8 cellular contexts compared by ENCODE assay signal in genomic region chr17:7562208-7562605, GRCh38. TPM values are rescaled to one million over a fixed set of nuclear protein-coding genes. Genes with fewer than 3 reads are reported as not detected.
DNase-seq lines count a peak whose midpoint lies in the region; TF ChIP-seq lines count a peak whose summit lies in the region.

No MANE protein-coding gene starts in this region.

- H3K27ac Mint-ChIP-seq in activated T-helper 1 cell treated with anti-CD3 and anti-CD28 coated beads, Interleukin-12 subunit alpha, Interleukin-12 subunit beta, Interleukin-2, Interleukin-4 antibody, amounts not matched to agents 30 ng/mL and 10 ng/mL and 1 ng/mL, durations not matched to agents 14 hours and 24 hours and 36 hours, result peak overlapping the region; percentile 95

- in situ Hi-C loops in HAP-1 (cut with MboI; ENCODE audit: low sequenced_read_pairs), result no loop called here

- TF ChIP-seq CTCF in BE2C (IDR thresholded peaks at IDR 0.05; ENCODE audit: low read depth, low read length), result no peak
- TF ChIP-seq CTCF in testis (IDR thresholded peaks at IDR 0.05), result no peak

- H3K4me1 Mint-ChIP-seq in activated T-helper 1 cell treated with anti-CD3 and anti-CD28 coated beads, Interleukin-12 subunit alpha, Interleukin-12 subunit beta, Interleukin-2, Interleukin-4 antibody, amounts not matched to agents 30 ng/mL and 10 ng/mL and 1 ng/mL, durations not matched to agents 14 hours and 24 hours and 36 hours (ENCODE audit: low read depth), result peaks cover 49% of the 10 kb centered on the region

- TF ChIP-seq POLR2A in testis (IDR thresholded peaks at IDR 0.05), result no peak

- H3K4me1 ChIP-seq in BE2C (no peaks in the 10 kb centered on the region; the same call in 1 of the 2 replicates), HAP-1 (peaks cover 11% of the 10 kb centered on the region), iPS-20b (ENCODE audit: insufficient read depth, low read length) (peaks cover 32% of the 10 kb centered on the region), testis (peaks cover 53% of the 10 kb centered on the region)

- H3K27me3 Mint-ChIP-seq in activated T-helper 1 cell treated with anti-CD3 and anti-CD28 coated beads, Interleukin-12 subunit alpha, Interleukin-12 subunit beta, Interleukin-2, Interleukin-4 antibody, amounts not matched to agents 30 ng/mL and 10 ng/mL and 1 ng/mL, durations not matched to agents 14 hours and 24 hours and 36 hours (ENCODE audit: insufficient read depth), result no peaks in the 10 kb centered on the region

- H3K27ac ChIP-seq in iPS-20b (ENCODE audit: low read length) (peak overlapping the region; percentile 64), testis (peak overlapping the region; percentile 67 to 92)

- peaks cover 11% of the 10 kb centered on the region for H3K36me3 ChIP-seq in BE2C
- peaks cover 35% of the 10 kb centered on the region for H3K36me3 ChIP-seq in HAP-1 (replicated peaks)
- peaks cover 38% of the 10 kb centered on the region for H3K36me3 ChIP-seq in iPS-20b (ENCODE audit: insufficient read depth, low read depth, low read length)
- H3K36me3 ChIP-seq in testis (ENCODE audit: low read depth, missing control alignments), result no peaks in the 10 kb centered on the region

- H3K36me3 Mint-ChIP-seq in activated T-helper 1 cell treated with anti-CD3 and anti-CD28 coated beads, Interleukin-12 subunit alpha, Interleukin-12 subunit beta, Interleukin-2, Interleukin-4 antibody, amounts not matched to agents 30 ng/mL and 10 ng/mL and 1 ng/mL, durations not matched to agents 14 hours and 24 hours and 36 hours (ENCODE audit: low read depth), result peaks cover 21% of the 10 kb centered on the region

- peak overlapping the region; percentile 87 for H3K9ac ChIP-seq in iPS-20b (ENCODE audit: low read depth, low read length)

- H3K27me3 ChIP-seq in BE2C (no peaks in the 10 kb centered on the region), HAP-1 (ENCODE audit: low read depth) (no peaks in the 10 kb centered on the region), iPS-20b (ENCODE audit: insufficient read depth, low read length) (no peaks in the 10 kb centered on the region), testis (no peaks in the 10 kb centered on the region)

- WGBS in testis, 2 donors, result 0% methylated on average over 14 to 27 of the region's 28 CpGs

- H3K4me3 ChIP-seq in BE2C (ENCODE audit: low read depth, low read length) (peak overlapping the region; percentile 74), HAP-1 (peak overlapping the region; percentile 90), iPS-20b (ENCODE audit: low read length) (peak overlapping the region; percentile 94), testis (peak overlapping the region; percentile 76 to 93)

- intact Hi-C loops in activated T-helper 1 cell treated with anti-CD3 and anti-CD28 coated beads, Interleukin-12 subunit alpha, Interleukin-12 subunit beta, Interleukin-2, Interleukin-4 antibody, amounts not matched to agents 30 ng/mL and 10 ng/mL and 1 ng/mL, durations not matched to agents 14 hours and 24 hours and 36 hours (cut with micrococcal nuclease), result no loop called here
- intact Hi-C loops in testis (cut with DNase I; ENCODE audit: low total_unique reads), result loop anchor here (10.0 kb wide), 1 partner anchor 207 kb away; the partner anchor contains the start of genes KCTD11 and TMEM95

- peak overlapping the region; percentile 97 for H3K4me3 Mint-ChIP-seq in activated T-helper 1 cell treated with anti-CD3 and anti-CD28 coated beads, Interleukin-12 subunit alpha, Interleukin-12 subunit beta, Interleukin-2, Interleukin-4 antibody, amounts not matched to agents 30 ng/mL and 10 ng/mL and 1 ng/mL, durations not matched to agents 14 hours and 24 hours and 36 hours

- no peaks in the 10 kb centered on the region for H3K9me3 Mint-ChIP-seq in activated T-helper 1 cell treated with anti-CD3 and anti-CD28 coated beads, Interleukin-12 subunit alpha, Interleukin-12 subunit beta, Interleukin-2, Interleukin-4 antibody, amounts not matched to agents 30 ng/mL and 10 ng/mL and 1 ng/mL, durations not matched to agents 14 hours and 24 hours and 36 hours

- H3K9me3 ChIP-seq in BE2C, result no peaks in the 10 kb centered on the region
- no peaks in the 10 kb centered on the region for H3K9me3 ChIP-seq in HAP-1
- H3K9me3 ChIP-seq in iPS-20b (ENCODE audit: insufficient read depth, low read depth, low read length), result no peaks in the 10 kb centered on the region
- no peaks in the 10 kb centered on the region for H3K9me3 ChIP-seq in testis

- DNase-seq in BE2C (no peak), HAP-1 (ENCODE audit: low spot score in 2 of 2) (no peak), testis (no peak), NCI-H1930 (lab: John Stamatoyannopoulos, UW) (no peak), activated gamma-delta T cell (lab: John Stamatoyannopoulos, UW) (no peak)
- no peak for DNase-seq in activated T-helper 1 cell treated with anti-CD3 and anti-CD28 coated beads, Interleukin-12 subunit alpha, Interleukin-12 subunit beta, Interleukin-2, Interleukin-4 antibody, amounts not matched to agents 30 ng/mL and 10 ng/mL and 1 ng/mL, durations not matched to agents 14 hours and 24 hours and 36 hours (ENCODE audit: low spot score)
- DNase-seq in stimulated activated CD8-positive, alpha-beta memory T cell treated with anti-CD3 and anti-CD28 coated beads, Interleukin-4, amount 100 ng/mL, for 48 hours, result no peak

RNA-seq across cellular contexts. Expression of gene SENP3, which starts 0.5 kb away (rescaled TPM):
- 96.1 TPM for polyA plus RNA-seq in BE2C (2012; ENCODE audit: insufficient read depth, insufficient read length, low read depth)
- total RNA-seq in activated T-helper 1 cell treated with anti-CD3 and anti-CD28 coated beads, Interleukin-12 subunit alpha, Interleukin-12 subunit beta, Interleukin-2, Interleukin-4 antibody, amounts not matched to agents 30 ng/mL and 10 ng/mL and 1 ng/mL, durations not matched to agents 14 hours and 24 hours and 36 hours, result 102 and 104 TPM in 2 replicates
- 10 to 100 TPM; 77.4 to 83.5 TPM for total RNA-seq in testis
- polyA plus RNA-seq in testis (ENCODE audit: insufficient read depth, low read depth, low replicate concordance), result 108 TPM

RNA-seq across cellular contexts. Expression of gene TNFSF13, which starts 3.7 kb away (rescaled TPM):
- 1.5 TPM for polyA plus RNA-seq in BE2C (2012; ENCODE audit: insufficient read depth, insufficient read length, low read depth)
- 2.2 and 3.3 TPM in 2 replicates for total RNA-seq in activated T-helper 1 cell treated with anti-CD3 and anti-CD28 coated beads, Interleukin-12 subunit alpha, Interleukin-12 subunit beta, Interleukin-2, Interleukin-4 antibody, amounts not matched to agents 30 ng/mL and 10 ng/mL and 1 ng/mL, durations not matched to agents 14 hours and 24 hours and 36 hours
- total RNA-seq in testis, result 1 to 10 TPM; 1.2 to 5.1 TPM
- 11.5 TPM for polyA plus RNA-seq in testis (ENCODE audit: insufficient read depth, low read depth, low replicate concordance)

RNA-seq across cellular contexts. Expression of gene TNFSF12, which starts 13.3 kb away (rescaled TPM):
- polyA plus RNA-seq in BE2C (2012; ENCODE audit: insufficient read depth, insufficient read length, low read depth), result not detected
- 18.6 and 26.5 TPM in 2 replicates for total RNA-seq in activated T-helper 1 cell treated with anti-CD3 and anti-CD28 coated beads, Interleukin-12 subunit alpha, Interleukin-12 subunit beta, Interleukin-2, Interleukin-4 antibody, amounts not matched to agents 30 ng/mL and 10 ng/mL and 1 ng/mL, durations not matched to agents 14 hours and 24 hours and 36 hours
- 10 to 100 TPM; 17.0 to 20.6 TPM for total RNA-seq in testis
- 21.5 TPM for polyA plus RNA-seq in testis (ENCODE audit: insufficient read depth, low read depth, low replicate concordance)

RNA-seq across cellular contexts. Expression of gene CD68, which starts 17.2 kb away (rescaled TPM):
- polyA plus RNA-seq in BE2C (2012; ENCODE audit: insufficient read depth, insufficient read length, low read depth), result 0.59 TPM
- total RNA-seq in activated T-helper 1 cell treated with anti-CD3 and anti-CD28 coated beads, Interleukin-12 subunit alpha, Interleukin-12 subunit beta, Interleukin-2, Interleukin-4 antibody, amounts not matched to agents 30 ng/mL and 10 ng/mL and 1 ng/mL, durations not matched to agents 14 hours and 24 hours and 36 hours, result 2.4 and 3.3 TPM in 2 replicates
- 1 to 10 TPM; 2.0 to 6.4 TPM for total RNA-seq in testis
- 54.8 TPM for polyA plus RNA-seq in testis (ENCODE audit: insufficient read depth, low read depth, low replicate concordance)

RNA-seq across cellular contexts. Expression of gene MPDU1, which starts 21.4 kb away (rescaled TPM):
- polyA plus RNA-seq in BE2C (2012; ENCODE audit: insufficient read depth, insufficient read length, low read depth), result 76.9 TPM
- total RNA-seq in activated T-helper 1 cell treated with anti-CD3 and anti-CD28 coated beads, Interleukin-12 subunit alpha, Interleukin-12 subunit beta, Interleukin-2, Interleukin-4 antibody, amounts not matched to agents 30 ng/mL and 10 ng/mL and 1 ng/mL, durations not matched to agents 14 hours and 24 hours and 36 hours, result 108 and 111 TPM in 2 replicates
- total RNA-seq in testis, result 10 to 100 TPM; 55.7 to 88.7 TPM
- 60.9 TPM for polyA plus RNA-seq in testis (ENCODE audit: insufficient read depth, low read depth, low replicate concordance)
